Comparison of ENCODE assay signal across 8 cellular contexts in the genomic region with DNA sequence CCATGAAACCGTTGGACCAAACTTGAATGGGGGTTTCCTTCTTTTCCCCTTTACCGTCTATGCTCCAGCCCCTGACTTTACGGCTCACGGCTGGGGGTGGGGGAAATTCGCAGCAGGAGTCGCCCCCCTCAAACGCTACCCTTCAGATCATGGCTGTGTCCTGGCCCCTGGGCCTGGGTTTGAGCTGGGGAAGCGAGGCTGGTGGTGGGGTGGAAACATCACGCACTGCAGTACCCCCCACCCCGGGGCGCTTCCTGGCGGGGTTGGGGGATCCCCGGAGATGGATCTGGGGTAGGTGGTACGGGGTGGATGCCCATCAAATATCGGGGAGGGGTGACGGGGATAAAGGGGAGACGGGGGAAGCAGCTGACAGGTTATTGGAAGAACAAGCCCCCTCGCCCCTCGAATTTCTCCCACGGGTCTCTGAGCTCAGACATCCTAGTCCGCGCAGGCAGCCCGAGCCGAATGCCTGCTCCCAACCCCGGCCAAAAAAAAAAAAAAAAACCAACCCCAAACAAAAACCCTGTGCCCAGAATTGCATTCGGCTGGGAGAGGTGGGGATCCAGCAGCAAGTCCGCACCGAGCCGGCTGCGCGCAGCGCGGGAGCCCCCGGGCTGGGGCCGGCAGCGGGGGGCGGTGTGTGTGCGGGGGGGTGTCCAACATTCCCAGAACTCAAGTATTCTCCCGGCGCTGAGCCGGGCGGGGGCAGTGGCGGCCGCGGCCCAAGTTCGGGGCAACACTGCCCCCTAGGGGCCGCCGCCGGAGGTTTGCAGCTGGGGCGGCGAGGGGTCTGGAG. TPM values are rescaled to one million over a fixed set of nuclear protein-coding genes. Genes with fewer than 3 reads are reported as not detected.
A peak's percentile ranks its signal among the peaks of the same experiment; 100 is the strongest.
DNase-seq lines count a peak whose midpoint lies in the region; ATAC-seq and TF ChIP-seq lines count a peak whose summit lies in the region.

No MANE protein-coding gene starts in this region.

- peaks cover 23% of the 10 kb centered on the region for H3K4me1 ChIP-seq in DOHH2 (ENCODE audit: control insufficient read depth, low read length)
- H3K4me1 ChIP-seq in hepatocyte (ENCODE audit: insufficient read depth) = peaks cover 35% of the 10 kb centered on the region
- peaks cover 29% of the 10 kb centered on the region for H3K4me1 ChIP-seq in rectal smooth muscle tissue (ENCODE audit: control insufficient read depth, insufficient read depth, low read length)

- no peak overlapping the region for H3K27ac ChIP-seq in DOHH2 (ENCODE audit: low read depth, low read length)
- H3K27ac ChIP-seq in hepatocyte = peak overlapping the region; percentile 99
- peak overlapping the region; percentile 94 for H3K27ac ChIP-seq in rectal smooth muscle tissue (ENCODE audit: low read depth, low read length)

- in situ Hi-C loops in astrocyte of the cerebellum (cut with HindIII; ENCODE audit: low sequenced_read_pairs) = loop anchor here (5.0 kb wide), 2 partner anchors 77 to 162 kb away; no protein-coding TSS in a partner anchor

- DNase-seq in H4 (ENCODE audit: low spot score) = peak; percentile 46
- peak; percentile 40 for DNase-seq in NCI-H1092 (lab: John Stamatoyannopoulos, UW)
- DNase-seq in T-helper 22 cell (ENCODE audit: low read depth) = peak; percentile 34
- peak; percentile 44 for DNase-seq in astrocyte of the cerebellum (ENCODE audit: low read depth)
- DNase-seq in hepatocyte (ENCODE audit: low spot score) = peak; percentile 94

- H3K4me3 ChIP-seq in DOHH2 (ENCODE audit: low read length) (peak overlapping the region; percentile 73), astrocyte of the cerebellum (ENCODE audit: low read depth, low read length) (peak overlapping the region; percentile 47), hepatocyte (peak overlapping the region; percentile 41), rectal smooth muscle tissue (ENCODE audit: low read length) (peak overlapping the region; percentile 77)

- H3F3A ChIP-seq in DOHH2 (ENCODE audit: control insufficient read depth, insufficient read depth) = peaks cover 14% of the 10 kb centered on the region

- H4K20me1 ChIP-seq in DOHH2 (ENCODE audit: control insufficient read depth, insufficient read depth, low read depth, low read length) (no peaks in the 10 kb centered on the region), hepatocyte (ENCODE audit: insufficient read depth, poor library complexity, severe bottlenecking) (no peaks in the 10 kb centered on the region)

- H3K27me3 ChIP-seq in DOHH2 (ENCODE audit: control insufficient read depth, low read length) (peaks cover 27% of the 10 kb centered on the region), hepatocyte (no peaks in the 10 kb centered on the region), rectal smooth muscle tissue (ENCODE audit: control insufficient read depth, insufficient read depth, low read length) (no peaks in the 10 kb centered on the region)

- 2% methylated on average over 27 of the region's 51 CpGs for WGBS in hepatocyte (ENCODE audit: low lambda C conversion rate, missing lambda C conversion rate)

- H3K4me2 ChIP-seq in DOHH2 (ENCODE audit: low read length) (peak overlapping the region; percentile 81), hepatocyte (peak overlapping the region; percentile 94)

- peak overlapping the region; percentile 67 for H3K9ac ChIP-seq in rectal smooth muscle tissue (ENCODE audit: low read length)

- H3K9me3 ChIP-seq in DOHH2 (ENCODE audit: control insufficient read depth, insufficient read depth, low read length) = no peaks in the 10 kb centered on the region
- H3K9me3 ChIP-seq in hepatocyte (ENCODE audit: low read depth) = no peaks in the 10 kb centered on the region

- no peaks in the 10 kb centered on the region for H3K79me2 ChIP-seq in DOHH2 (ENCODE audit: control insufficient read depth, low read length)
- no peaks in the 10 kb centered on the region for H3K79me2 ChIP-seq in hepatocyte

- H3K9me2 ChIP-seq in DOHH2 (replicated peaks; ENCODE audit: control insufficient read depth, low read length) = no peaks in the 10 kb centered on the region
- no peaks in the 10 kb centered on the region for H3K9me2 ChIP-seq in hepatocyte (replicated peaks; ENCODE audit: insufficient read depth)

- H3K36me3 ChIP-seq in DOHH2 (ENCODE audit: control insufficient read depth, low read length) = no peaks in the 10 kb centered on the region
- H3K36me3 ChIP-seq in hepatocyte (replicated peaks; ENCODE audit: insufficient read depth, low read depth) = no peaks in the 10 kb centered on the region
- no peaks in the 10 kb centered on the region for H3K36me3 ChIP-seq in rectal smooth muscle tissue (ENCODE audit: control insufficient read depth, insufficient read depth, low read length)

- TF ChIP-seq CTCF in DOHH2 (IDR thresholded peaks at IDR 0.05; ENCODE audit: low read depth, low read length, poor library complexity, severe bottlenecking) (peak; percentile 92), astrocyte of the cerebellum (IDR thresholded peaks at IDR 0.05; ENCODE audit: low read depth, low read length, missing control alignments) (peak; percentile 86), hepatocyte (IDR thresholded peaks at IDR 0.05; ENCODE audit: poor library complexity) (peak; percentile 97)

- H2AFZ ChIP-seq in hepatocyte = peak overlapping the region; percentile 54

- ATAC-seq in GM19324 (IDR thresholded peaks at IDR 0.05; ENCODE audit: low FRiP score, unreplicated experiment) = no peak

RNA-seq across cellular contexts. Expression of a gene that starts 59.0 kb away (rescaled TPM):
- total RNA-seq in H4 (2014; rRNA removed; shearing (Covaris generic)) = 1.5 and 1.6 TPM in 2 replicates
- 6.7 and 13.8 TPM in 2 replicates for total RNA-seq in hepatocyte
- polyA plus RNA-seq in hepatocyte = 9.3 and 20.0 TPM in 2 replicates

Comparison
In these comparisons a context has a peak if more than half of its experiments do, and no peak if none do; other contexts are left out.
1. DNase-seq: peak in every context shown above with its lines; median percentile 94 in hepatocyte; 46 in H4; 44 in astrocyte of the cerebellum; 40 in NCI-H1092; 34 in T-helper 22 cell.